9 cellular contexts compared by ENCODE assay signal in the genomic region with DNA sequence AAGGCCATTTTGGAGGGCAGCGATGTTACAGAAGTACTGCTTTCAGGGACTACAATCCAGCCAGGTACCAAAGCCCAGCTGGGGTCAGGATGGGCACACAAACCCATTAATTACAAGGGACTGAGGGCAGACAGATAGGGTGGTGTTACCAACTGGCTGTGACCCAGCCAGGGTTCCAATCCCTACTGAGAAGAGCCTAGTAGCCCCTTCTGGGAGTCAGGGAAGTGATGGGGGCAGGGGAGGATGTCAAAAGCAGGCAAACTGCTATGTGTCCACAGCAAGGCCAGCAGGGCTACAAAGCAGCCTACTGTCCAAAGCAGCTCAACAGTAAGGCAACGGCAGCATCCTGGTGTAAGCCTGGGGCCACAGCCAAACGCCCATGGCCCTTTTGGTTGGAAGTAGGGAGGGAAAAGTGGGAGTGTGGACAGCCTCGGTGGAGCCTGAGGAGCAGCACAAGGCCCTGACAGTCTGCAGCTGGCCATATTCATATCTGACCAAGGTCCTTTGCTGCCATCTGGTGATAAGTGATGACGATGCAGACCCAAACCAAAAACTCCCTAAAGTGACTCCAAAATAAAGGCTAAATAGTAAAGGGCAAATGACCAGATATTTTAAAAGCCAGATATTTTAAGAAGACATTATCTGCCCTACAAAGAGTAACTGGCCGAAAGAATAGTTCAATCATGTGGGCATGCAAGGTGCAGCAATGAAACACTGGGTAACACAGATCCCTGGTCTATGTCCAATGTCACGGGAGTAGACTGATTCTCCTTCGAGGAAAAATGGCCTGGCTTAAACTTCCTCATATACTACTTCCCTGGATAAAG. TPM values are rescaled to one million over a fixed set of nuclear protein-coding genes. Genes with fewer than 3 reads are reported as not detected.
DNase-seq lines count a peak whose midpoint lies in the region; ATAC-seq, FAIRE-seq and TF ChIP-seq lines count a peak whose summit lies in the region.
"Had no signal": no experiment of that assay in that cellular context is flagged by ENCODE, and none has a peak within 500 bp of the region (broad histone marks: within the 10 kb centered on the region; RNA-seq: fewer than 3 reads in every experiment).

No MANE protein-coding gene starts in this region.

- no peak for FAIRE-seq in pancreas (lab: Jason Lieb, UNC)

- 0 out of 3 replicates have a peak, but pooled peaks have one; percentile 31 for TF ChIP-seq CTCF in GM12872 (IDR thresholded peaks at IDR 0.05; ENCODE audit: insufficient read depth, low read depth, low read length)
- peak; percentile 49 for TF ChIP-seq CTCF in PC-3 (conservative IDR thresholded peaks at IDR 0.05; ENCODE audit: low read depth, low read length)
- TF ChIP-seq CTCF in fibroblast of the aortic adventitia (IDR thresholded peaks at IDR 0.05; ENCODE audit: insufficient read depth, low read length), result peak; percentile 23
- no peak for TF ChIP-seq CTCF in pancreas (IDR thresholded peaks at IDR 0.05)

- H3K27me3 Mint-ChIP-seq in stimulated activated memory B cell treated with anti-CD40 and anti-IgM and Interleukin-4, amounts not matched to agents 10 μg/mL and 1 μg/mL and 100 μg/mL, for 72 hours, result no peaks in the 10 kb centered on the region

- H3K79me2 ChIP-seq in PC-3 (ENCODE audit: low read length), result no peaks in the 10 kb centered on the region

- H3K27me3 ChIP-seq in PC-3 (ENCODE audit: low read length), result no peaks in the 10 kb centered on the region
- H3K27me3 ChIP-seq in pancreas, result no peaks in the 10 kb centered on the region

- H3K27ac ChIP-seq in PC-3 (ENCODE audit: low read length) (no peak overlapping the region), pancreas (no peak overlapping the region)

- H3K4me3 Mint-ChIP-seq in stimulated activated memory B cell treated with anti-CD40 and anti-IgM and Interleukin-4, amounts not matched to agents 10 μg/mL and 1 μg/mL and 100 μg/mL, for 72 hours, result no peak overlapping the region

- H2AFZ ChIP-seq in PC-3 (ENCODE audit: low read length), result no peak overlapping the region

- peak; percentile 49; the same call in 1 of the 2 replicates for ATAC-seq in PC-3
- ATAC-seq in pancreas, result peak in 3 of 4 donors; percentile 58 to 72 (median 59)
- no peak for ATAC-seq in stimulated activated memory B cell treated with anti-CD40 and anti-IgM and Interleukin-4, amounts not matched to agents 10 μg/mL and 1 μg/mL and 100 μg/mL, for 72 hours

- H4K20me1 ChIP-seq in PC-3 (ENCODE audit: low read length), result no peaks in the 10 kb centered on the region

- CTCF ChIA-PET in PC-3 (lab: Charles Lee), result no interaction called here

- peaks cover 16% of the 10 kb centered on the region for H3K9me3 Mint-ChIP-seq in stimulated activated memory B cell treated with anti-CD40 and anti-IgM and Interleukin-4, amounts not matched to agents 10 μg/mL and 1 μg/mL and 100 μg/mL, for 72 hours

- 64 to 67% methylated on average over 8 of the region's 8 CpGs for WGBS in pancreas, 2 donors

- H3K9ac ChIP-seq in PC-3 (ENCODE audit: low read length), result no peak overlapping the region

- intact Hi-C loops in PC-3 (cut with micrococcal nuclease), result no loop called here
- intact Hi-C loops in pancreas (cut with DNase I), result no loop called here

- H3K4me1 Mint-ChIP-seq in stimulated activated memory B cell treated with anti-CD40 and anti-IgM and Interleukin-4, amounts not matched to agents 10 μg/mL and 1 μg/mL and 100 μg/mL, for 72 hours, result no peaks in the 10 kb centered on the region

- no peak overlapping the region for H3K27ac Mint-ChIP-seq in stimulated activated memory B cell treated with anti-CD40 and anti-IgM and Interleukin-4, amounts not matched to agents 10 μg/mL and 1 μg/mL and 100 μg/mL, for 72 hours

- peaks cover 27% of the 10 kb centered on the region for H3K36me3 ChIP-seq in PC-3 (ENCODE audit: low read depth, low read length)
- H3K36me3 ChIP-seq in pancreas, result peaks cover 4 to 65% (median 59%) of the 10 kb centered on the region in 3 donors

- peaks cover 95% of the 10 kb centered on the region for H3K36me3 Mint-ChIP-seq in stimulated activated memory B cell treated with anti-CD40 and anti-IgM and Interleukin-4, amounts not matched to agents 10 μg/mL and 1 μg/mL and 100 μg/mL, for 72 hours

- no peak overlapping the region for H3K4me2 ChIP-seq in PC-3 (ENCODE audit: low read length)

- H3K9me3 ChIP-seq in PC-3 (ENCODE audit: low read length), result no peaks in the 10 kb centered on the region
- no peaks in the 10 kb centered on the region for H3K9me3 ChIP-seq in pancreas

- H3F3A ChIP-seq in PC-3 (ENCODE audit: low read length, unreplicated experiment), result no peaks in the 10 kb centered on the region

- H3K4me1 ChIP-seq in PC-3 (ENCODE audit: insufficient read depth, low read length) (no peaks in the 10 kb centered on the region), pancreas (peaks cover 0 to 8% (median 4%) of the 10 kb centered on the region in 3 donors)

- BruUV-seq in PC-3 (replicated peaks; lab: Mats Ljungman, UMichigan), result no TSS peak

- H3K9me2 ChIP-seq in PC-3 (replicated peaks; ENCODE audit: low read length), result no peaks in the 10 kb centered on the region

- POLR2A ChIA-PET in PC-3 (lab: Charles Lee; ENCODE audit: unreplicated experiment), result no interaction called here

- H3K4me3 ChIP-seq in PC-3 (ENCODE audit: low read length), result no peak overlapping the region
- H3K4me3 ChIP-seq in fibroblast of the aortic adventitia (ENCODE audit: low read depth, low read length), result no peak overlapping the region
- no peak overlapping the region for H3K4me3 ChIP-seq in pancreas

- DNase-seq in PC-3 (peak; percentile 9), fibroblast of the aortic adventitia (ENCODE audit: low read depth) (no peak), pancreas (no peak), CD1c-positive myeloid dendritic cell (ENCODE audit: extremely low spot score) (no peak), NCI-H526 treated with DMSO at 0.1 percent for 48 hours (lab: John Stamatoyannopoulos, UW) (no peak), NCI-H2196 treated with DMSO at 0.1 percent for 48 hours (lab: John Stamatoyannopoulos, UW; ENCODE audit: unreplicated experiment) (no peak)
- DNase-seq: NCI-H1694 treated with DMSO at 0.1 percent for 48 hours had no signal

RNA-seq across cellular contexts. Expression of gene XPNPEP1, which starts 56.9 kb away (rescaled TPM):
- total RNA-seq in PC-3 (2014; rRNA removed), result 77.3 TPM in 2 replicates
- 103 and 253 TPM in 2 replicates for total RNA-seq in fibroblast of the aortic adventitia (ENCODE audit: low replicate concordance)
- total RNA-seq in pancreas, result 100 to 1,000 TPM in 1 of 6 donors, 10 to 100 TPM in 5; 66.9 to 112 (median 83.3) TPM
- polyA plus RNA-seq in pancreas, result 10 to 100 TPM; 34.1 to 69.3 TPM

Comparison
In these comparisons a context has a peak if more than half of its experiments do, and no peak if none do; other contexts are left out.
1. CTCF ChIP-seq: peak in GM12872 (single experiment), PC-3 (single experiment) and fibroblast of the aortic adventitia (single experiment); none in pancreas (0 of 4).